Comparison of ENCODE assay signal across 1 cellular context in genomic region chr3:156024904-156025303, GRCh38.
TF ChIP-seq lines count a peak whose summit lies in the region.

No MANE protein-coding gene starts in this region.

TF ChIP-seq in H1, 55 proteins besides CTCF, POLR2A, EP300 and RAD21 (continued from another document):
- TF ChIP-seq JUN (IDR thresholded peaks at IDR 0.05; ENCODE audit: low read depth, low read length) (no peak), MAFK (IDR thresholded peaks at IDR 0.05; ENCODE audit: low read depth, low read length) (no peak)
